Comparison of ENCODE assay signal across 17 cellular contexts in genomic region chr13:104586010-104586746, GRCh38.
DNase-seq lines count a peak whose midpoint lies in the region; ATAC-seq, FAIRE-seq and TF ChIP-seq lines count a peak whose summit lies in the region.
"Had no signal": no experiment of that assay in that cellular context is flagged by ENCODE, and none has a peak within 500 bp of the region (broad histone marks: within the 10 kb centered on the region; RNA-seq: fewer than 3 reads in every experiment).

No MANE protein-coding gene starts in this region.

- no peaks in the 10 kb centered on the region for H4K20me1 ChIP-seq in osteoblast (ENCODE audit: insufficient read depth, low read length)
- H4K20me1 ChIP-seq: BLaER1 had no signal

- ATAC-seq in GM18517 (IDR thresholded peaks at IDR 0.05; ENCODE audit: unreplicated experiment) (no peak), GM21360 (IDR thresholded peaks at IDR 0.05; ENCODE audit: unreplicated experiment) (no peak), GM19463 (IDR thresholded peaks at IDR 0.05; ENCODE audit: unreplicated experiment) (no peak)
- ATAC-seq: right cardiac atrium had no signal

- no peak overlapping the region for H3K27ac ChIP-seq in osteoblast (ENCODE audit: low read depth, low read length)
- H3K27ac ChIP-seq: BLaER1 had no signal

- no peaks in the 10 kb centered on the region for H3K27me3 ChIP-seq in osteoblast (ENCODE audit: insufficient read depth, low read length)
- H3K27me3 ChIP-seq: BLaER1 had no signal

- TF ChIP-seq CTCF in Calu3 (IDR thresholded peaks at IDR 0.05; ENCODE audit: unreplicated experiment) (no peak), epithelial cell of proximal tubule (conservative IDR thresholded peaks at IDR 0.05; ENCODE audit: low read depth, low read length) (no peak), osteoblast (IDR thresholded peaks at IDR 0.05; ENCODE audit: extremely low read depth, low read depth, low read length) (no peak)

- no TSS peak for BruUV-seq in Calu3 (replicated peaks; lab: Mats Ljungman, UMichigan)

- no peaks in the 10 kb centered on the region for H3K4me1 ChIP-seq in osteoblast (ENCODE audit: insufficient read depth, low read length)
- H3K4me1 ChIP-seq: BLaER1 had no signal

- H3K27me3 Mint-ChIP-seq in Calu3 (ENCODE audit: unreplicated experiment): no peaks in the 10 kb centered on the region

- intact Hi-C loops in Calu3 (cut with micrococcal nuclease; ENCODE audit: unreplicated experiment): loop anchor here (5.0 to 10.0 kb wide), 2 partner anchors 481 to 704 kb away; no protein-coding TSS in a partner anchor

- DNase-seq in Calu3 (peak; percentile 17), RCC 7860 (ENCODE audit: low spot score) (peak; percentile 73), epithelial cell of proximal tubule (ENCODE audit: low read depth) (peak; percentile 63), osteoblast (ENCODE audit: insufficient read length, low spot score, missing footprints) (no peak)
- no peak for DNase-seq in stimulated activated CD4-positive, alpha-beta T cell treated with anti-CD3 and anti-CD28 coated beads, Interleukin-1b, Interleukin-23, amount 100 ng/mL, for 48 hours
- DNase-seq: activated CD4-positive, alpha-beta T cell treated with anti-CD3 and anti-CD28 coated beads for 48 hours; cerebellar nuclear complex; GDM1; mesendoderm; NCI-H1417 treated with DMSO at 0.1 percent for 48 hours; right cardiac atrium; T-helper 1 cell had no signal

- H3K9me3 Mint-ChIP-seq in Calu3 (ENCODE audit: low read depth, unreplicated experiment): no peaks in the 10 kb centered on the region

- H3K4me1 Mint-ChIP-seq in Calu3 (ENCODE audit: low read depth, unreplicated experiment): peaks cover 8% of the 10 kb centered on the region

- H3K9me3 ChIP-seq in osteoblast (ENCODE audit: low read depth, low read length): peaks cover 4% of the 10 kb centered on the region
- H3K9me3 ChIP-seq: BLaER1 had no signal

- H3K4me2 ChIP-seq in osteoblast (ENCODE audit: insufficient read depth, low read length): peak overlapping the region; percentile 66
- H3K4me2 ChIP-seq: BLaER1 had no signal

- peaks cover 5% of the 10 kb centered on the region for H3K36me3 Mint-ChIP-seq in Calu3 (ENCODE audit: insufficient read depth, unreplicated experiment)

- H2AFZ ChIP-seq in osteoblast (ENCODE audit: low read length): peak overlapping the region; percentile 26

- CTCF ChIA-PET in Calu3 (lab: Charles Lee): no interaction called here

- peak; percentile 81 for FAIRE-seq in RCC 7860 (lab: Jason Lieb, UNC)
- FAIRE-seq: HTR-8/SVneo had no signal

- peak overlapping the region; percentile 98 for H3K27ac Mint-ChIP-seq in Calu3 (ENCODE audit: unreplicated experiment)

- H3K79me2 ChIP-seq in osteoblast (ENCODE audit: insufficient read depth, low read length): no peaks in the 10 kb centered on the region

- no peaks in the 10 kb centered on the region for H3K36me3 ChIP-seq in osteoblast (ENCODE audit: insufficient read depth, low read length)
- H3K36me3 ChIP-seq: BLaER1 had no signal

- peak overlapping the region; percentile 66 for H3K4me3 Mint-ChIP-seq in Calu3 (ENCODE audit: low read depth, unreplicated experiment)

- H3K4me3 ChIP-seq in epithelial cell of proximal tubule (ENCODE audit: low read depth, low read length) (peak overlapping the region; percentile 43), osteoblast (ENCODE audit: insufficient read depth, low read length) (peak overlapping the region; percentile 57)
- H3K4me3 ChIP-seq: BLaER1 had no signal

Comparison
In these comparisons a context has a peak if more than half of its experiments do, and no peak if none do; other contexts are left out.
1. DNase-seq: peak in Calu3 (single experiment), RCC 7860 (single experiment) and epithelial cell of proximal tubule (single experiment); none in osteoblast (single experiment) and stimulated activated CD4-positive, alpha-beta T cell treated with anti-CD3 and anti-CD28 coated beads, Interleukin-1b, Interleukin-23, amount 100 ng/mL, for 48 hours (single experiment).